1 cellular context compared by ENCODE assay signal in genomic region chr16:84761448-84762368, GRCh38.
TF ChIP-seq lines count a peak whose summit lies in the region.

No MANE protein-coding gene starts in this region.

TF ChIP-seq in IMR-90, 13 proteins besides CTCF, POLR2A, EP300 and RAD21:
- TF ChIP-seq ELK1 (IDR thresholded peaks at IDR 0.05; ENCODE audit: borderline replicate concordance, low read depth, low read length) (no peak), RFX5 (IDR thresholded peaks at IDR 0.05; ENCODE audit: low read depth, low read length) (no peak), MAFK (IDR thresholded peaks at IDR 0.05; ENCODE audit: low read depth, low read length) (peak; percentile 81), NFE2L2 (IDR thresholded peaks at IDR 0.05; ENCODE audit: low read depth, low read length) (no peak), MXI1 (IDR thresholded peaks at IDR 0.05; ENCODE audit: borderline replicate concordance, low read depth, low read length) (no peak), FOS (IDR thresholded peaks at IDR 0.05; ENCODE audit: low read depth, low read length) (peak; percentile 51; the same call in 1 of the 2 replicates), BHLHE40 (IDR thresholded peaks at IDR 0.05; ENCODE audit: low read depth, low read length) (peak; percentile 34; the same call in 1 of the 2 replicates), RCOR1 (IDR thresholded peaks at IDR 0.05; ENCODE audit: insufficient replicate concordance, low read length) (no peak)
- TF ChIP-seq, protein P1, sequence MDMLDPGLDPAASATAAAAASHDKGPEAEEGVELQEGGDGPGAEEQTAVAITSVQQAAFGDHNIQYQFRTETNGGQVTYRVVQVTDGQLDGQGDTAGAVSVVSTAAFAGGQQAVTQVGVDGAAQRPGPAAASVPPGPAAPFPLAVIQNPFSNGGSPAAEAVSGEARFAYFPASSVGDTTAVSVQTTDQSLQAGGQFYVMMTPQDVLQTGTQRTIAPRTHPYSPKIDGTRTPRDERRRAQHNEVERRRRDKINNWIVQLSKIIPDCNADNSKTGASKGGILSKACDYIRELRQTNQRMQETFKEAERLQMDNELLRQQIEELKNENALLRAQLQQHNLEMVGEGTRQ (IDR thresholded peaks at IDR 0.05; ENCODE audit: low read depth, low read length): no peak
